Comparison of ENCODE assay signal across 8 cellular contexts in genomic region chr11:67118801-67119576, GRCh38. TPM values are rescaled to one million over a fixed set of nuclear protein-coding genes. Genes with fewer than 3 reads are reported as not detected.
DNase-seq lines count a peak whose midpoint lies in the region; FAIRE-seq and TF ChIP-seq lines count a peak whose summit lies in the region.

KDM2A (plus strand) TSS chr11:67119263; CDS start chr11:67121317, 2,054 bp downstream.

- H3K4me1 Mint-ChIP-seq in HFFc6 (ENCODE audit: low read depth), result peaks cover 22% of the 10 kb centered on the region
- peaks cover 41% of the 10 kb centered on the region for H3K4me1 Mint-ChIP-seq in activated naive CD4-positive, alpha-beta T cell treated with anti-CD3 and anti-CD28 coated beads for 36 hours (ENCODE audit: low read depth)

- H3K4me3 Mint-ChIP-seq in HFFc6, result peak within 1 kb of the TSS; percentile 98
- H3K4me3 Mint-ChIP-seq in activated naive CD4-positive, alpha-beta T cell treated with anti-CD3 and anti-CD28 coated beads for 36 hours, result peak within 1 kb of the TSS; percentile 97

- peak within 1 kb of the TSS; percentile 94 for H3K27ac Mint-ChIP-seq in HFFc6
- peak within 1 kb of the TSS; percentile 92 for H3K27ac Mint-ChIP-seq in activated naive CD4-positive, alpha-beta T cell treated with anti-CD3 and anti-CD28 coated beads for 36 hours

- intact Hi-C loops in activated naive CD4-positive, alpha-beta T cell treated with anti-CD3 and anti-CD28 coated beads for 36 hours (cut with micrococcal nuclease), result loop anchor here (1.0 to 10.0 kb wide), 8 partner anchors 36 to 500 kb away; partner anchors contain the start of genes CDK2AP2, PC, PITPNM1 and RCE1

- H3K36me3 Mint-ChIP-seq in HFFc6 (ENCODE audit: low read depth), result peaks cover 22% of the 10 kb centered on the region
- H3K36me3 Mint-ChIP-seq in activated naive CD4-positive, alpha-beta T cell treated with anti-CD3 and anti-CD28 coated beads for 36 hours (ENCODE audit: low read depth), result peaks cover 13% of the 10 kb centered on the region

- peak; percentile 100 for DNase-seq in GM03348 (ENCODE audit: low spot score)
- peak; percentile 96 for DNase-seq in HFFc6
- peak; percentile 98 for DNase-seq in NAMALWA (ENCODE audit: low spot score)
- DNase-seq in SK-N-DZ (ENCODE audit: low spot score), result peak; percentile 97
- peak; percentile 99 for DNase-seq in activated naive CD4-positive, alpha-beta T cell treated with anti-CD3 and anti-CD28 coated beads for 36 hours
- DNase-seq in frontal cortex (ENCODE audit: low spot score in 2 of 2), result peak; percentile 99
- DNase-seq in neuronal stem cell (ENCODE audit: low spot score), result peak; percentile 99

- no peaks in the 10 kb centered on the region; the same call in 1 of the 2 replicates for H3K27me3 Mint-ChIP-seq in HFFc6 (ENCODE audit: insufficient read depth)
- H3K27me3 Mint-ChIP-seq in activated naive CD4-positive, alpha-beta T cell treated with anti-CD3 and anti-CD28 coated beads for 36 hours (ENCODE audit: low read depth), result no peaks in the 10 kb centered on the region

- peak within 1 kb of the TSS; percentile 94 for H3K14ac ChIP-seq in neuronal stem cell (ENCODE audit: low read length)

- no peak within 1 kb of the TSS for H4K8ac ChIP-seq in neuronal stem cell (ENCODE audit: low read depth, low read length)

- CTCF ChIA-PET in activated naive CD4-positive, alpha-beta T cell treated with anti-CD3 and anti-CD28 coated beads for 36 hours (lab: Charles Lee), result interaction anchor here (0.6 to 1.3 kb wide), 2 partner anchors 42 to 50 kb away, joined by 4 read pairs; no protein-coding TSS in a partner anchor

- H3K23ac ChIP-seq in neuronal stem cell (ENCODE audit: low read depth, low read length, poor library complexity), result peak within 1 kb of the TSS; percentile 96

- peak within 1 kb of the TSS; percentile 96 for H3K9ac ChIP-seq in neuronal stem cell (ENCODE audit: low read depth, low read length, poor library complexity)
- H3K9ac ChIP-seq in subcutaneous abdominal adipose tissue (ENCODE audit: low read length in 5 of 5), result peak within 1 kb of the TSS; percentile 76 to 93 (median 84)

- no peaks in the 10 kb centered on the region for H3K27me3 ChIP-seq in neuronal stem cell (ENCODE audit: control insufficient read depth in 3 of 3, insufficient read depth in 3 of 3, low read depth in 1 of 3, low read length in 3 of 3)
- H3K27me3 ChIP-seq in subcutaneous abdominal adipose tissue (ENCODE audit: control insufficient read depth in 5 of 5, insufficient read depth in 4 of 5, low read length in 5 of 5), result no peaks in the 10 kb centered on the region

- peak within 1 kb of the TSS; percentile 82 for H2BK12ac ChIP-seq in neuronal stem cell (ENCODE audit: low read length)

- H3K9me3 Mint-ChIP-seq in HFFc6, result no peaks in the 10 kb centered on the region
- H3K9me3 Mint-ChIP-seq in activated naive CD4-positive, alpha-beta T cell treated with anti-CD3 and anti-CD28 coated beads for 36 hours, result no peaks in the 10 kb centered on the region

- H3K4me2 ChIP-seq in neuronal stem cell (ENCODE audit: insufficient read depth, low read length, poor library complexity, severe bottlenecking), result peak within 1 kb of the TSS; percentile 86

- TF ChIP-seq CTCF in HFFc6 (IDR thresholded peaks at IDR 0.05), result peak; percentile 72

- peak within 1 kb of the TSS; percentile 84 for H3K4ac ChIP-seq in neuronal stem cell (ENCODE audit: low read length)

- peak within 1 kb of the TSS; percentile 99 for H2BK5ac ChIP-seq in neuronal stem cell (ENCODE audit: low read length)

- peak within 1 kb of the TSS; percentile 93 for H2AFZ ChIP-seq in neuronal stem cell (ENCODE audit: low read length)

- peak within 1 kb of the TSS; percentile 99 for H2AK5ac ChIP-seq in neuronal stem cell (ENCODE audit: low read depth, low read length)

- H3K4me3 ChIP-seq in neuronal stem cell (ENCODE audit: low read length in 2 of 2) (peak within 1 kb of the TSS; percentile 86 to 98), subcutaneous abdominal adipose tissue (ENCODE audit: low read depth in 1 of 5, low read length in 5 of 5) (peak within 1 kb of the TSS; percentile 73 to 93 (median 83))

- FAIRE-seq in frontal cortex (lab: Jason Lieb, UNC), result no peak

- H2BK15ac ChIP-seq in neuronal stem cell (ENCODE audit: low read length), result peak within 1 kb of the TSS; percentile 98

- H3K27ac ChIP-seq in neuronal stem cell (replicated peaks; ENCODE audit: low read length) (peak within 1 kb of the TSS; percentile 96), subcutaneous abdominal adipose tissue (ENCODE audit: low read depth, low read length) (peak within 1 kb of the TSS; percentile 77)

- WGBS in neuronal stem cell (ENCODE audit: extremely low coverage in 2 of 2, insufficient read length in 2 of 2, insufficient replicate concordance in 1 of 2), 2 donors, result no CpG with 5 or more reads among the region's 95 CpGs

- H2BK120ac ChIP-seq in neuronal stem cell (ENCODE audit: low read depth, low read length), result peak within 1 kb of the TSS; percentile 89

- H3K18ac ChIP-seq in neuronal stem cell (ENCODE audit: low read length), result peak within 1 kb of the TSS; percentile 100

- no peaks in the 10 kb centered on the region for H3K9me3 ChIP-seq in neuronal stem cell (replicated peaks in 1 of 2; ENCODE audit: control insufficient read depth in 2 of 2, insufficient read depth in 1 of 2, low read depth in 1 of 2, low read length in 2 of 2)
- H3K9me3 ChIP-seq in subcutaneous abdominal adipose tissue (ENCODE audit: control insufficient read depth in 5 of 5, low read length in 5 of 5), result no peaks in the 10 kb centered on the region

- H3K36me3 ChIP-seq in neuronal stem cell (replicated peaks in 1 of 2; ENCODE audit: control insufficient read depth in 2 of 2, insufficient read depth in 2 of 2, low read length in 2 of 2) (peaks cover 2 to 20% of the 10 kb centered on the region in 2 donors), subcutaneous abdominal adipose tissue (ENCODE audit: control insufficient read depth in 5 of 5, insufficient read depth in 5 of 5, low read length in 5 of 5) (peaks cover 0 to 4% (median 0%) of the 10 kb centered on the region in 5 donors)

- peaks cover 3 to 11% of the 10 kb centered on the region in 2 donors for H3K4me1 ChIP-seq in neuronal stem cell (ENCODE audit: control insufficient read depth in 2 of 2, insufficient read depth in 1 of 2, low read depth in 1 of 2, low read length in 2 of 2)
- peaks cover 0 to 40% (median 34%) of the 10 kb centered on the region in 5 donors for H3K4me1 ChIP-seq in subcutaneous abdominal adipose tissue (ENCODE audit: control insufficient read depth in 5 of 5, insufficient read depth in 5 of 5, low read length in 5 of 5)

- peak within 1 kb of the TSS; percentile 68 for H4K91ac ChIP-seq in neuronal stem cell (ENCODE audit: low read depth, low read length, poor library complexity)

- H3K79me1 ChIP-seq in neuronal stem cell (ENCODE audit: low read depth, low read length), result peaks cover 8% of the 10 kb centered on the region

RNA-seq across cellular contexts. Expression of gene KDM2A, which starts in this region (rescaled TPM):
- 10 to 100 TPM; 46.1 to 55.0 (median 49.7) TPM for total RNA-seq in HFFc6 (2021; fragmentation: NEBNext Ultra II Directional; extraction: Animal tissue kit (Norgen Biotek cat#: 25700))
- 11.9 and 12.6 TPM in 2 replicates for polyA plus RNA-seq in SK-N-DZ (2014; cell fraction: cytosol; rRNA removed)
- 19.1 and 27.3 TPM in 2 replicates for polyA plus RNA-seq in SK-N-DZ (2014; cell fraction: nucleus; rRNA removed)
- 10 to 100 TPM; 57.7 to 58.8 TPM for total RNA-seq in activated naive CD4-positive, alpha-beta T cell treated with anti-CD3 and anti-CD28 coated beads for 36 hours
- 35.5 TPM for total RNA-seq in frontal cortex
- 25.4 TPM for polyA plus RNA-seq in neuronal stem cell (2013, experiment 1 of 2)
- 26.1 TPM for polyA plus RNA-seq in neuronal stem cell (2013, experiment 2 of 2)

Comparison
In these comparisons a context has a peak if more than half of its experiments do, and no peak if none do; other contexts are left out.
1. Peak in every context shown above with its lines: DNase-seq, H3K4me3 ChIP-seq and H3K27ac ChIP-seq.